ENCODE assay signal across 7 cellular contexts in the genomic region with DNA sequence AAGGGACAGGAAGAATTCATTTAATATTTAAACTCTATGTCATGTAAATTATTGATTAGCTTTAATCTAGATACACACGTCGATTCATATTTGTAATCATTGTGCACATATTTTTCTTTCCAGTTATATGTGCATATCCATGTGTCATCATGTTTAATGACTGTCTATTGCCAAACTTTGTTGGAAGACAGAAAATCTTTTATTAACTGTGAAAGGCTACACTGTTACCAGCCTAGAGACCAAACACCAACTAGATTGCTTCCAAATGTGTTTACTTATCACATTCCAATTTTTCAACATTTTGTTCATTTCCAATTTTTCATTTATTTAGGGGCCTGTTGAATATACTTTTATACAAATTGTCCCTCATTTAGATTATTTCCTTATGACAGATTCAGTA. TPM values are rescaled to one million over a fixed set of nuclear protein-coding genes. Genes with fewer than 3 reads are reported as not detected.
"Had no signal": no experiment of that assay in that cellular context is flagged by ENCODE, and none has a peak within 500 bp of the region (broad histone marks: within the 10 kb centered on the region; RNA-seq: fewer than 3 reads in every experiment).

No MANE protein-coding gene starts in this region.

- H3K27ac ChIP-seq: HL-60 had no signal

- DNase-seq: IMR-90, KBM-7 had no signal

- ATAC-seq: HepG2, K562 had no signal

- H3K4me3 ChIP-seq: K562 had no signal

- FAIRE-seq: HepG2, HTR-8/SVneo, K562 had no signal

RNA-seq across cellular contexts. Expression of a gene that starts 43.2 kb away (rescaled TPM):
- total RNA-seq: HT-29 had no signal
- polyA plus RNA-seq: HepG2, K562 had no signal
